In the genomic region with DNA sequence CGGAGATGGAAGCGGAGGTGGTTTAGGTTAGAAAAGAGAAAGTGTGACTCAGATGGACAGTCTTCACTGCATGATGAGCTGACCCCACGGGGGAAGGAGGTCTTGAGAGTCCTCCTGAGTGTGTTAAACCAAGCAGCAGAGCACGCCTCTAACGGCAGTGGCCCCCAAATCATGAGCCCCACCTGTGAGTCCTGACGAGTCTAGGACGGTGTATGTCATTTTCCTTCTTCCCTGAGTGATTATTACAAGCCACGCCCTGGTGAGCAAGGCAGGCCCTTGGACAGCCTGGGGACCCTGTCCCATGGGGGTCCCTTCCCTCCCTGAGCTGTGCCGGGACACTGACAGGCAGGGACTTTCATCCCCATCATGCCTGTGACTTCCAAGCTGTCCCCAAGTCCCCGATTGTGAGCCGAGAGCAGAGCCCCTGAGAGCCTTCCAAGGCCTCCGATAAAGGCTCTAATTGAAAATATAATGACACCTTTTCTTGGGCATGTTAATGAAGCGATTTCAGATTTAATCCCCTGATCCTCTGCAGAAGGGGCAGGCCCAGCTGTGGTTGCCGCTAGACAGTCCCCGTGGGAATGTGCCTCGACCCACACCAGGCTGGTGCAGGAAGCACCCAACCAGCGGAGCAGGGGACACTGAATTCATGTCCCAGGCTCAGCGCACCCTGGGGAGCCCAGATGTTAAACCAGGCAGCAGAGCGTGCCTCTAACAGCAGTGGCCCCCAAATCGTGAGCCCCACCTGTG, we compare ENCODE assay signal across 1 cellular context.
TF ChIP-seq lines count a peak whose summit lies in the region.

No MANE protein-coding gene starts in this region.

TF ChIP-seq in GM23338, 12 proteins besides CTCF, POLR2A, EP300 and RAD21 (continued from another document):
- TF ChIP-seq STAT1 (IDR thresholded peaks at IDR 0.05; ENCODE audit: unreplicated experiment), result no peak
- TF ChIP-seq ZNF331 (CRISPR knock-in tag; IDR thresholded peaks at IDR 0.05; ENCODE audit: low read depth), result no peak
- no peak for TF ChIP-seq JUNB (IDR thresholded peaks at IDR 0.05; ENCODE audit: unreplicated experiment)
- no peak for TF ChIP-seq CREB1 (CRISPR knock-in tag; IDR thresholded peaks at IDR 0.05; ENCODE audit: low read depth)
- TF ChIP-seq POLR2AphosphoS5 (IDR thresholded peaks at IDR 0.05; ENCODE audit: low read depth), result no peak
- no peak for TF ChIP-seq ZNF462 (CRISPR knock-in tag; IDR thresholded peaks at IDR 0.05)
- TF ChIP-seq ETS1 (IDR thresholded peaks at IDR 0.05), result no peak
- no peak for TF ChIP-seq EZH2 (IDR thresholded peaks at IDR 0.05; ENCODE audit: low read depth, unreplicated experiment)
- no peak for TF ChIP-seq ZNF114 (CRISPR knock-in tag; IDR thresholded peaks at IDR 0.05)
- no peak for TF ChIP-seq EZH2phosphoT487 (IDR thresholded peaks at IDR 0.05; ENCODE audit: unreplicated experiment)
